ENCODE assay signal across 9 cellular contexts in genomic region chr15:38069506-38069905, GRCh38.
A peak's percentile ranks its signal among the peaks of the same experiment; 100 is the strongest.
DNase-seq lines count a peak whose midpoint lies in the region; ATAC-seq, FAIRE-seq and TF ChIP-seq lines count a peak whose summit lies in the region.
"Had no signal": no experiment of that assay in that cellular context is flagged by ENCODE, and none has a peak within 500 bp of the region (broad histone marks: within the 10 kb centered on the region; RNA-seq: fewer than 3 reads in every experiment).

No MANE protein-coding gene starts in this region.

- H3K27ac ChIP-seq in OCI-LY3 (ENCODE audit: low read length) (peak overlapping the region; percentile 38), endodermal cell (ENCODE audit: low read depth, low read length) (peak overlapping the region; percentile 92), HepG2 (ENCODE audit: extremely low read length, insufficient read depth, low read length) (no peak overlapping the region)

- POLR2A ChIA-PET in HepG2 (lab: Yijun Ruan, JAX) = no interaction called here

- H3K27me3 ChIP-seq in OCI-LY3 (ENCODE audit: low read depth, low read length) (no peaks in the 10 kb centered on the region), endodermal cell (ENCODE audit: control insufficient read depth, insufficient read depth, low read length, poor library complexity, severe bottlenecking) (no peaks in the 10 kb centered on the region), HepG2 (ENCODE audit: control insufficient read depth in 1 of 2, insufficient read depth in 2 of 2, low read length in 2 of 2) (no peaks in the 10 kb centered on the region; a peak in 1 of 5 replicates)

- peaks cover 59% of the 10 kb centered on the region for H3K4me1 Mint-ChIP-seq in endodermal cell
- H3K4me1 Mint-ChIP-seq in neural crest cell = peaks cover 82% of the 10 kb centered on the region

- H3K4me3 Mint-ChIP-seq in endodermal cell (no peak overlapping the region), neural crest cell (peak overlapping the region; percentile 70)

- H4K20me1 ChIP-seq in OCI-LY3 (ENCODE audit: insufficient read depth, low read length) (no peaks in the 10 kb centered on the region), HepG2 (ENCODE audit: insufficient read depth, low read length) (no peaks in the 10 kb centered on the region)

- CTCF ChIA-PET in HepG2 (lab: Yijun Ruan, JAX; ENCODE audit: low intra/inter-chr PET ratio, low total read pairs) = no interaction called here

- H3K27me3 Mint-ChIP-seq in endodermal cell (ENCODE audit: insufficient read depth) (peaks cover 30% of the 10 kb centered on the region), neural crest cell (ENCODE audit: low read depth) (no peaks in the 10 kb centered on the region)

- FAIRE-seq in HepG2 (lab: Jason Lieb, UNC) = no peak

- H3K4me1 ChIP-seq in OCI-LY3 (ENCODE audit: low read length) = peaks cover 56% of the 10 kb centered on the region
- H3K4me1 ChIP-seq in endodermal cell (ENCODE audit: control insufficient read depth, insufficient read depth, low read length) = peaks cover 16% of the 10 kb centered on the region
- H3K4me1 ChIP-seq in HepG2 (ENCODE audit: insufficient read depth, low read length) = peaks cover 15% of the 10 kb centered on the region

- no peaks in the 10 kb centered on the region for H3K36me3 Mint-ChIP-seq in endodermal cell (ENCODE audit: low read depth)
- no peaks in the 10 kb centered on the region for H3K36me3 Mint-ChIP-seq in neural crest cell (ENCODE audit: low read depth)
- H3K36me3 Mint-ChIP-seq: T-cell had no signal

- H3K9me3 ChIP-seq in OCI-LY3 (ENCODE audit: insufficient read depth, low read length) = no peaks in the 10 kb centered on the region
- H3K9me3 ChIP-seq in endodermal cell (ENCODE audit: control insufficient read depth, low read length) = no peaks in the 10 kb centered on the region
- H3K9me3 ChIP-seq in HepG2 (ENCODE audit: low read length) = no peaks in the 10 kb centered on the region

- H3K4me2 ChIP-seq in OCI-LY3 (ENCODE audit: low read length) (peak overlapping the region; percentile 66), HepG2 (ENCODE audit: low read depth, low read length) (no peak overlapping the region)

- DNase-seq in GM20000 (ENCODE audit: low spot score) (peak; percentile 36), endodermal cell (no peak), neural crest cell (ENCODE audit: low read depth, low spot score) (no peak), putamen (ENCODE audit: low spot score) (no peak), mesenteric fat pad (ENCODE audit: low spot score) (no peak), HepG2 (ENCODE audit: low spot score) (no peak)
- DNase-seq: T-cell had no signal

- TF ChIP-seq CTCF in GM20000 (IDR thresholded peaks at IDR 0.05; ENCODE audit: extremely low read depth, missing control alignments) = no peak
- no peak for TF ChIP-seq CTCF in OCI-LY3 (IDR thresholded peaks at IDR 0.05; ENCODE audit: low read depth, low read length)
- TF ChIP-seq CTCF in endodermal cell (conservative IDR thresholded peaks at IDR 0.05) = no peak
- TF ChIP-seq CTCF in neural crest cell (conservative IDR thresholded peaks at IDR 0.05) = no peak
- TF ChIP-seq CTCF in HepG2 (CRISPR knock-in tag; IDR thresholded peaks at IDR 0.05) = no peak

- H2AFZ ChIP-seq in OCI-LY3 (ENCODE audit: low read depth, low read length) = no peak overlapping the region
- no peak overlapping the region for H2AFZ ChIP-seq in HepG2 (ENCODE audit: low read length)

- H3K36me3 ChIP-seq in OCI-LY3 (replicated peaks; ENCODE audit: low read depth, low read length) (no peaks in the 10 kb centered on the region), endodermal cell (ENCODE audit: control insufficient read depth, insufficient read depth, low read length) (no peaks in the 10 kb centered on the region), HepG2 (replicated peaks in 1 of 2; ENCODE audit: control insufficient read depth in 1 of 2, insufficient read depth in 2 of 2, low read length in 2 of 2) (no peaks in the 10 kb centered on the region)

- H3K9me3 Mint-ChIP-seq in endodermal cell = no peaks in the 10 kb centered on the region
- H3K9me3 Mint-ChIP-seq in neural crest cell = no peaks in the 10 kb centered on the region
- H3K9me3 Mint-ChIP-seq: T-cell had no signal

- no peak for TF ChIP-seq POLR2A in HepG2 (IDR thresholded peaks at IDR 0.05; ENCODE audit: insufficient read depth in 1 of 2, low read depth in 2 of 2, low read length in 2 of 2)

- no peak overlapping the region for H3K27ac Mint-ChIP-seq in endodermal cell
- H3K27ac Mint-ChIP-seq in neural crest cell (ENCODE audit: unreplicated experiment) = peak overlapping the region; percentile 45
- H3K27ac Mint-ChIP-seq: T-cell had no signal

- ATAC-seq in HG03521 (IDR thresholded peaks at IDR 0.05; ENCODE audit: unreplicated experiment) = no peak
- no peak for ATAC-seq in HepG2

- H3K79me2 ChIP-seq in OCI-LY3 (ENCODE audit: low read length) = no peaks in the 10 kb centered on the region
- no peaks in the 10 kb centered on the region for H3K79me2 ChIP-seq in HepG2 (ENCODE audit: insufficient read depth, low read length)

- TF ChIP-seq RAD21 in HepG2 (CRISPR knock-in tag; IDR thresholded peaks at IDR 0.05) = no peak

- H3K9ac ChIP-seq in OCI-LY3 (ENCODE audit: low read length) = peak overlapping the region; percentile 40; the same call in 1 of the 2 replicates
- H3K9ac ChIP-seq in endodermal cell (ENCODE audit: extremely low read depth, low read length, poor library complexity, severe bottlenecking) = no peak overlapping the region
- H3K9ac ChIP-seq in HepG2 (ENCODE audit: insufficient read depth, low read depth, low read length) = no peak overlapping the region

- TF ChIP-seq EP300 in HepG2 (IDR thresholded peaks at IDR 0.05; ENCODE audit: low read depth in 2 of 2, low read length in 2 of 2) = no peak
- TF ChIP-seq EP300 in HepG2 (CRISPR knock-in tag; IDR thresholded peaks at IDR 0.05; ENCODE audit: borderline replicate concordance) = no peak

- in situ Hi-C loops in HepG2 (cut with HindIII; ENCODE audit: extremely low pct_ligation_motif_present, low pct_unique_long_range_greater_than_20kb) = no loop called here

- 53% methylated on average over 1 of the region's 1 CpG; no CpG with 5 or more reads in 1 of the 2 experiments for WGBS in endodermal cell (ENCODE audit: insufficient coverage in 1 of 2, insufficient read length in 1 of 2), 2 experiments
- 80% methylated on average over 1 of the region's 1 CpG for WGBS in HepG2 (ENCODE audit: low lambda C conversion rate)

- BruUV-seq in HepG2 (replicated peaks; lab: Mats Ljungman, UMichigan) = no TSS peak

- peak overlapping the region; percentile 50 for H3K4me3 ChIP-seq in OCI-LY3 (ENCODE audit: low read length)
- H3K4me3 ChIP-seq in endodermal cell (ENCODE audit: low read length) = no peak overlapping the region
- no peak overlapping the region for H3K4me3 ChIP-seq in HepG2 (replicated peaks in 1 of 3; ENCODE audit: insufficient read depth in 1 of 3, low read depth in 2 of 3, low read length in 3 of 3)

- intact Hi-C loops in HepG2 (cut with micrococcal nuclease; ENCODE audit: unreplicated experiment) = no loop called here

TF ChIP-seq in HepG2, 621 proteins besides CTCF, POLR2A, EP300 and RAD21 (continues in another document):
- TF ChIP-seq SUZ12 (IDR thresholded peaks at IDR 0.05; ENCODE audit: low read depth, low read length) (no peak), MLXIP (CRISPR knock-in tag; IDR thresholded peaks at IDR 0.05; ENCODE audit: borderline replicate concordance) (no peak), ZNF251 (CRISPR knock-in tag; IDR thresholded peaks at IDR 0.05) (no peak), CREB3 (CRISPR knock-in tag; IDR thresholded peaks at IDR 0.05) (no peak), CHD2 (IDR thresholded peaks at IDR 0.05; ENCODE audit: low read depth, low read length) (no peak), POLR2AphosphoS2 (IDR thresholded peaks at IDR 0.05; ENCODE audit: low read depth, low read length) (no peak), SMAD1 (CRISPR knock-in tag; IDR thresholded peaks at IDR 0.05; ENCODE audit: borderline replicate concordance, low read depth) (no peak), ZNF333 (CRISPR knock-in tag; IDR thresholded peaks at IDR 0.05; ENCODE audit: borderline replicate concordance) (no peak), POLR2G (IDR thresholded peaks at IDR 0.05; ENCODE audit: low read depth, low read length) (no peak), FOXA3 (CRISPR knock-in tag; IDR thresholded peaks at IDR 0.05) (no peak), SRSF9 (IDR thresholded peaks at IDR 0.05; ENCODE audit: borderline replicate concordance, insufficient read depth, low read depth, low read length, poor library complexity, severe bottlenecking) (no peak), JUNB (CRISPR knock-in tag; IDR thresholded peaks at IDR 0.05; ENCODE audit: borderline replicate concordance) (no peak), ISX (CRISPR knock-in tag; conservative IDR thresholded peaks at IDR 0.05) (no peak), ZNF432 (CRISPR knock-in tag; IDR thresholded peaks at IDR 0.05; ENCODE audit: borderline replicate concordance) (no peak)
